15 cellular contexts compared by ENCODE assay signal in genomic region chr2:129879614-129880180, GRCh38.
A peak's percentile ranks its signal among the peaks of the same experiment; 100 is the strongest.
DNase-seq lines count a peak whose midpoint lies in the region; ATAC-seq and TF ChIP-seq lines count a peak whose summit lies in the region.
"Had no signal": no experiment of that assay in that cellular context is flagged by ENCODE, and none has a peak within 500 bp of the region (broad histone marks: within the 10 kb centered on the region; RNA-seq: fewer than 3 reads in every experiment).

No MANE protein-coding gene starts in this region.

- CTCF ChIA-PET in naive thymus-derived CD4-positive, alpha-beta T cell (lab: Charles Lee): no interaction called here

- no peak overlapping the region for H3K4me3 ChIP-seq in endodermal cell (ENCODE audit: low read length)
- H3K4me3 ChIP-seq in naive thymus-derived CD4-positive, alpha-beta T cell (ENCODE audit: low read length): no peak overlapping the region
- H3K4me3 ChIP-seq: BLaER1, GM12878, GM23338 had no signal

- peak; percentile 44 for DNase-seq in activated CD8-positive, alpha-beta memory T cell treated with anti-CD3 and anti-CD28 coated beads for 24 hours
- no peak for DNase-seq in activated CD8-positive, alpha-beta memory T cell treated with anti-CD3 and anti-CD28 coated beads, Interleukin-2, amount 50 U/mL, for 48 hours
- DNase-seq in endodermal cell (peak; percentile 24), ureter (ENCODE audit: low spot score) (peak; percentile 29), DMS 273 (lab: John Stamatoyannopoulos, UW; ENCODE audit: unreplicated experiment) (no peak)
- DNase-seq in naive thymus-derived CD4-positive, alpha-beta T cell: no peak
- DNase-seq: DMS 273 treated with DMSO at 0.1 percent for 48 hours, DMS79, H9 had no signal

- peaks cover 6% of the 10 kb centered on the region for H3K4me1 Mint-ChIP-seq in endodermal cell
- peaks cover 6 to 18% (median 13%) of the 10 kb centered on the region in 7 donors for H3K4me1 Mint-ChIP-seq in naive thymus-derived CD4-positive, alpha-beta T cell

- no peak overlapping the region for H3K4me3 Mint-ChIP-seq in endodermal cell
- peak overlapping the region in 1 of 10 donors; percentile 96 for H3K4me3 Mint-ChIP-seq in naive thymus-derived CD4-positive, alpha-beta T cell
- H3K4me3 Mint-ChIP-seq: GM23338, H9 had no signal

- H3K36me3 Mint-ChIP-seq in endodermal cell (ENCODE audit: low read depth): no peaks in the 10 kb centered on the region
- no peaks in the 10 kb centered on the region for H3K36me3 Mint-ChIP-seq in naive thymus-derived CD4-positive, alpha-beta T cell

- peaks cover 26% of the 10 kb centered on the region for H3K27me3 Mint-ChIP-seq in endodermal cell (ENCODE audit: insufficient read depth)
- peaks cover 0 to 5% (median 0%) of the 10 kb centered on the region in 5 donors for H3K27me3 Mint-ChIP-seq in naive thymus-derived CD4-positive, alpha-beta T cell

- H3K27ac Mint-ChIP-seq in endodermal cell: no peak overlapping the region
- peak overlapping the region in 5 of 9 donors; percentile 31 to 56 (median 46) for H3K27ac Mint-ChIP-seq in naive thymus-derived CD4-positive, alpha-beta T cell
- H3K27ac Mint-ChIP-seq: GM23338, H9 had no signal

- H3K27me3 ChIP-seq in endodermal cell (ENCODE audit: control insufficient read depth, insufficient read depth, low read length, poor library complexity, severe bottlenecking): no peaks in the 10 kb centered on the region
- no peaks in the 10 kb centered on the region for H3K27me3 ChIP-seq in naive thymus-derived CD4-positive, alpha-beta T cell (ENCODE audit: control insufficient read depth in 2 of 2, insufficient read depth in 2 of 2, low read length in 2 of 2)
- H3K27me3 ChIP-seq: BLaER1 had no signal

- no peaks in the 10 kb centered on the region for H3K36me3 ChIP-seq in endodermal cell (ENCODE audit: control insufficient read depth, insufficient read depth, low read length)
- no peaks in the 10 kb centered on the region for H3K36me3 ChIP-seq in naive thymus-derived CD4-positive, alpha-beta T cell (ENCODE audit: control insufficient read depth in 2 of 3, insufficient read depth in 3 of 3, low read length in 3 of 3)
- H3K36me3 ChIP-seq: BLaER1 had no signal

- WGBS in endodermal cell (ENCODE audit: insufficient coverage in 1 of 2, insufficient read length in 1 of 2), 2 experiments: 90 to 100% methylated on average over 3 to 8 of the region's 9 CpGs

- H3K27ac ChIP-seq in endodermal cell (ENCODE audit: low read depth, low read length): no peak overlapping the region
- no peak overlapping the region for H3K27ac ChIP-seq in naive thymus-derived CD4-positive, alpha-beta T cell (ENCODE audit: low read depth, low read length)
- H3K27ac ChIP-seq: 22Rv1, BLaER1 had no signal

- no peaks in the 10 kb centered on the region for H3K9me3 Mint-ChIP-seq in endodermal cell
- H3K9me3 Mint-ChIP-seq in naive thymus-derived CD4-positive, alpha-beta T cell: peaks cover 0 to 3% (median 0%) of the 10 kb centered on the region in 11 donors
- H3K9me3 Mint-ChIP-seq: GM23338, H9 had no signal

- H3K4me1 ChIP-seq in endodermal cell (ENCODE audit: control insufficient read depth, insufficient read depth, low read length): peaks cover 3% of the 10 kb centered on the region
- H3K4me1 ChIP-seq in naive thymus-derived CD4-positive, alpha-beta T cell (ENCODE audit: control insufficient read depth in 2 of 2, insufficient read depth in 2 of 2, low read length in 2 of 2): peaks cover 5 to 7% of the 10 kb centered on the region in 2 donors

- POLR2A ChIA-PET in naive thymus-derived CD4-positive, alpha-beta T cell (lab: Charles Lee): no interaction called here

- H3K9me3 ChIP-seq in endodermal cell (ENCODE audit: control insufficient read depth, low read length): no peaks in the 10 kb centered on the region
- H3K9me3 ChIP-seq in naive thymus-derived CD4-positive, alpha-beta T cell (ENCODE audit: control insufficient read depth in 2 of 3, low read length in 3 of 3): no peaks in the 10 kb centered on the region
- H3K9me3 ChIP-seq: BLaER1 had no signal

- intact Hi-C loops in naive thymus-derived CD4-positive, alpha-beta T cell (cut with micrococcal nuclease): loop anchor here in 1 of 2 donors (5.0 to 10.0 kb wide), 4 partner anchors 845 to 1785 kb away; partner anchors contain the start of genes FAM168B, GPR148 and UGGT1

- ATAC-seq in naive thymus-derived CD4-positive, alpha-beta T cell: no peak
- ATAC-seq in GM21447 (IDR thresholded peaks at IDR 0.05; ENCODE audit: unreplicated experiment): no peak
- no peak for ATAC-seq in HG03196 (IDR thresholded peaks at IDR 0.05; ENCODE audit: unreplicated experiment)
- ATAC-seq: GM12878, GM23338 had no signal

- H3K9ac ChIP-seq in endodermal cell (ENCODE audit: extremely low read depth, low read length, poor library complexity, severe bottlenecking): no peak overlapping the region
- H3K9ac ChIP-seq: BLaER1 had no signal

- no peak for TF ChIP-seq CTCF in endodermal cell (conservative IDR thresholded peaks at IDR 0.05)

Comparison
In these comparisons a context has a peak if more than half of its experiments do, and no peak if none do; other contexts are left out.
1. DNase-seq: peak in activated CD8-positive, alpha-beta memory T cell treated with anti-CD3 and anti-CD28 coated beads for 24 hours (single experiment), endodermal cell (single experiment) and ureter (single experiment); none in activated CD8-positive, alpha-beta memory T cell treated with anti-CD3 and anti-CD28 coated beads, Interleukin-2, amount 50 U/mL, for 48 hours (single experiment), naive thymus-derived CD4-positive, alpha-beta T cell (0 of 9) and DMS 273 (single experiment).